ENCODE assay signal across 1 cellular context in genomic region chr2:200689115-200689514, GRCh38.
TF ChIP-seq lines count a peak whose summit lies in the region.

No MANE protein-coding gene starts in this region.

TF ChIP-seq in GM23338, 12 proteins besides CTCF, POLR2A, EP300 and RAD21 (continued from another document):
- TF ChIP-seq ETS1 (IDR thresholded peaks at IDR 0.05) (no peak), ZNF114 (CRISPR knock-in tag; IDR thresholded peaks at IDR 0.05) (no peak)
